ENCODE assay signal across 8 cellular contexts in genomic region chr19:10928563-10929401, GRCh38. TPM values are rescaled to one million over a fixed set of nuclear protein-coding genes. Genes with fewer than 3 reads are reported as not detected.
DNase-seq lines count a peak whose midpoint lies in the region; ATAC-seq and TF ChIP-seq lines count a peak whose summit lies in the region.

Gene TIMM29 (plus strand): TSS chr19:10928811. CDS start chr19:10928823, 12 bp downstream.
Gene YIPF2 (minus strand): TSS chr19:10928639. CDS start chr19:10928410, 229 bp downstream.

- peak; percentile 96 to 98 for DNase-seq in Caco-2
- DNase-seq in HuH-7 (ENCODE audit: low spot score), result peak; percentile 95
- peak; percentile 89 for DNase-seq in activated T-cell treated with anti-CD3 and anti-CD28 coated beads for 1 hour (ENCODE audit: low read depth)
- DNase-seq in epidermal melanocyte (ENCODE audit: insufficient read length, low spot score), result peak; percentile 97
- DNase-seq in middle frontal gyrus (ENCODE audit: extremely low spot score, low spot score), result peak; percentile 99
- peak; percentile 91 to 95 for DNase-seq in stimulated activated CD8-positive, alpha-beta memory T cell treated with anti-CD3 and anti-CD28 coated beads, Interleukin-2, amount 100 ng/mL, for 48 hours (ENCODE audit: low read depth in 2 of 2)

- peaks cover 7% of the 10 kb centered on the region; the same call in 1 of the 2 replicates for H3K4me1 ChIP-seq in Caco-2
- peaks cover 15% of the 10 kb centered on the region for H3K4me1 ChIP-seq in OCI-LY3 (ENCODE audit: low read length)

- intact Hi-C loops in Caco-2 (cut with micrococcal nuclease; ENCODE audit: unreplicated experiment), result no loop called here

- H3K27ac ChIP-seq in OCI-LY3 (ENCODE audit: low read length), result peak within 1 kb of the TSS; percentile 27; the same call in 1 of the 2 replicates

- no peaks in the 10 kb centered on the region for H3K27me3 ChIP-seq in Caco-2 (replicated peaks; ENCODE audit: control insufficient read depth, insufficient read depth, low read length)
- no peaks in the 10 kb centered on the region for H3K27me3 ChIP-seq in OCI-LY3 (ENCODE audit: low read depth, low read length)

- peak within 1 kb of the TSS; percentile 87 for H3K27ac Mint-ChIP-seq in Caco-2 (ENCODE audit: unreplicated experiment)

- peak within 1 kb of the TSS; percentile 78 for H3K9ac ChIP-seq in OCI-LY3 (ENCODE audit: low read length)

- H4K20me1 ChIP-seq in OCI-LY3 (ENCODE audit: insufficient read depth, low read length), result 0 out of 2 replicates have a peak, but pooled peaks cover 7% of the 10 kb centered on the region

- peaks cover 81% of the 10 kb centered on the region for H3K36me3 Mint-ChIP-seq in Caco-2 (ENCODE audit: insufficient read depth, unreplicated experiment)

- TF ChIP-seq CTCF in Caco-2 (IDR thresholded peaks at IDR 0.05; ENCODE audit: insufficient read depth in 1 of 2, low read depth in 1 of 2, low read length in 1 of 2, severe bottlenecking in 1 of 2, unreplicated experiment in 1 of 2) (no peak), OCI-LY3 (IDR thresholded peaks at IDR 0.05; ENCODE audit: low read depth, low read length) (no peak)

- BruUV-seq in Caco-2 (replicated peaks; lab: Mats Ljungman, UMichigan), result no TSS peak

- peaks cover 40% of the 10 kb centered on the region for H3K79me2 ChIP-seq in OCI-LY3 (ENCODE audit: low read length)

- CTCF ChIA-PET in Caco-2 (lab: Charles Lee), result no interaction called here

- H3K27me3 Mint-ChIP-seq in Caco-2 (ENCODE audit: insufficient read depth, unreplicated experiment), result no peaks in the 10 kb centered on the region

- H3K4me3 ChIP-seq in Caco-2 (ENCODE audit: low read depth, low read length) (peak within 1 kb of the TSS; percentile 99), OCI-LY3 (ENCODE audit: low read length) (peak within 1 kb of the TSS; percentile 92)

- H3K9me3 ChIP-seq in Caco-2 (no peaks in the 10 kb centered on the region), OCI-LY3 (ENCODE audit: insufficient read depth, low read length) (no peaks in the 10 kb centered on the region)

- peaks cover 6% of the 10 kb centered on the region for H3K4me1 Mint-ChIP-seq in Caco-2 (ENCODE audit: low read depth, unreplicated experiment)

- peak within 1 kb of the TSS; percentile 92 for H3K4me3 Mint-ChIP-seq in Caco-2 (ENCODE audit: unreplicated experiment)

- POLR2A ChIA-PET in Caco-2 (lab: Charles Lee), result no interaction called here

- peak; percentile 70 for ATAC-seq in GM21447 (IDR thresholded peaks at IDR 0.05; ENCODE audit: unreplicated experiment)

- H2AFZ ChIP-seq in OCI-LY3 (ENCODE audit: low read depth, low read length), result peak within 1 kb of the TSS; percentile 39; the same call in 1 of the 2 replicates

- H3K9me3 Mint-ChIP-seq in Caco-2 (ENCODE audit: unreplicated experiment), result no peaks in the 10 kb centered on the region

- H3K36me3 ChIP-seq in Caco-2 (ENCODE audit: control insufficient read depth, insufficient read depth, low read length), result no peaks in the 10 kb centered on the region
- H3K36me3 ChIP-seq in OCI-LY3 (replicated peaks; ENCODE audit: low read depth, low read length), result peaks cover 10% of the 10 kb centered on the region

- peak within 1 kb of the TSS; percentile 98 for H3K4me2 ChIP-seq in OCI-LY3 (ENCODE audit: low read length)

RNA-seq across cellular contexts. Expression of gene TIMM29, which starts in this region (rescaled TPM):
- 30.4 and 31.1 TPM in 2 replicates for total RNA-seq in Caco-2 (2022)

RNA-seq across cellular contexts. Expression of gene YIPF2, which starts in this region (rescaled TPM):
- 70.9 and 78.1 TPM in 2 replicates for total RNA-seq in Caco-2 (2022)

Comparison
In these comparisons a context has a peak if more than half of its experiments do, and no peak if none do; other contexts are left out.
1. Peak in every context shown above with its lines: DNase-seq, ATAC-seq, H3K4me3 ChIP-seq and H3K27ac ChIP-seq.